Comparison of ENCODE assay signal across 21 cellular contexts in the genomic region with DNA sequence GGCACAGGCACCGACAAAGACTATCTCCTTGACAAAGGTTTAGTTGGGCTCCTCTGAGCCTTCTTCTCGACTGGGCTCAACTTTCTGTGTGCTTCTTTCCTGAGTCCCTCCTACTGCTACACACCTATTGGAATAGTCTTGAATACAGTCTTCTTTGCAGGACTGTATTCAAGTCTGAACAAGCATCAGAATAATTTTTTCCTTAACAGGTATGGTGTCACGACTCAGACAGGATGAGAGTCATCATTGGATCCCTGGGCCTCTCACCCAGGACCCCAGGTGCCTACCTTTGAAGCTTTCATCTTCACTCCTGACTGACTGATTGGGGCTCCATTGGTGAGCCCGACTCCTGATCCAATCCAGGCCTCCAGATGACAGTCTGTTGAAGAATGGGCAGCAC.
"Had no signal": no experiment of that assay in that cellular context is flagged by ENCODE, and none has a peak within 500 bp of the region (broad histone marks: within the 10 kb centered on the region; RNA-seq: fewer than 3 reads in every experiment).

No MANE protein-coding gene starts in this region.

- H3K4me1 Mint-ChIP-seq: nephron progenitor cell had no signal

- H3K4me3 ChIP-seq: coronary artery, dorsolateral prefrontal cortex, esophagus squamous epithelium, hepatocyte, ovary, right atrium auricular region, sigmoid colon, skin epidermis, testis, tibial nerve, upper lobe of right lung had no signal

- H3K36me3 Mint-ChIP-seq: naive thymus-derived CD4-positive, alpha-beta T cell; stimulated activated naive B cell treated with anti-CD40 and anti-IgM and Interleukin-4, amounts not matched to agents 10 μg/mL and 1 μg/mL and 100 μg/mL, for 72 hours had no signal

- H3K4me3 Mint-ChIP-seq: naive thymus-derived CD4-positive, alpha-beta T cell; nephron progenitor cell; stimulated activated naive B cell treated with anti-CD40 and anti-IgM and Interleukin-4, amounts not matched to agents 10 μg/mL and 1 μg/mL and 100 μg/mL, for 72 hours had no signal

- DNase-seq: dorsolateral prefrontal cortex; effector CD8-positive, alpha-beta T cell; esophagus squamous epithelium; foreskin fibroblast; kidney glomerular epithelial cell; naive thymus-derived CD4-positive, alpha-beta T cell; nephron progenitor cell; ovary; sigmoid colon; stimulated activated CD4-positive, alpha-beta T cell treated with anti-CD3 and anti-CD28 coated beads, Interleukin-2, amount 100 ng/mL, for 24 hours; stimulated activated CD4-positive, alpha-beta T cell treated with anti-CD3 and anti-CD28 coated beads, Interleukin-4, amount 100 ng/mL, for 4 hours; stimulated activated naive B cell treated with anti-CD40 and anti-IgM and Interleukin-4, amounts not matched to agents 10 μg/mL and 1 μg/mL and 100 μg/mL, for 72 hours; stimulated activated naive CD8-positive, alpha-beta T cell treated with anti-CD3 and anti-CD28 coated beads, Interleukin-15, amount 100 ng/mL, for 72 hours; testis; upper lobe of right lung had no signal

- H3K9me3 Mint-ChIP-seq: nephron progenitor cell; stimulated activated naive CD8-positive, alpha-beta T cell treated with anti-CD3 and anti-CD28 coated beads, Interleukin-15, amount 100 ng/mL, for 72 hours had no signal

- H3K27ac Mint-ChIP-seq: naive thymus-derived CD4-positive, alpha-beta T cell; nephron progenitor cell; stimulated activated naive B cell treated with anti-CD40 and anti-IgM and Interleukin-4, amounts not matched to agents 10 μg/mL and 1 μg/mL and 100 μg/mL, for 72 hours had no signal

- H3K27ac ChIP-seq: coronary artery, esophagus squamous epithelium, hepatocyte, neutrophil, ovary, right atrium auricular region, sigmoid colon, skin epidermis, testis, tibial nerve, upper lobe of right lung had no signal

- ATAC-seq: naive thymus-derived CD4-positive, alpha-beta T cell; stimulated activated naive B cell treated with anti-CD40 and anti-IgM and Interleukin-4, amounts not matched to agents 10 μg/mL and 1 μg/mL and 100 μg/mL, for 72 hours; stimulated activated naive CD8-positive, alpha-beta T cell treated with anti-CD3 and anti-CD28 coated beads, Interleukin-15, amount 100 ng/mL, for 72 hours; upper lobe of right lung had no signal
